In the genomic region with DNA sequence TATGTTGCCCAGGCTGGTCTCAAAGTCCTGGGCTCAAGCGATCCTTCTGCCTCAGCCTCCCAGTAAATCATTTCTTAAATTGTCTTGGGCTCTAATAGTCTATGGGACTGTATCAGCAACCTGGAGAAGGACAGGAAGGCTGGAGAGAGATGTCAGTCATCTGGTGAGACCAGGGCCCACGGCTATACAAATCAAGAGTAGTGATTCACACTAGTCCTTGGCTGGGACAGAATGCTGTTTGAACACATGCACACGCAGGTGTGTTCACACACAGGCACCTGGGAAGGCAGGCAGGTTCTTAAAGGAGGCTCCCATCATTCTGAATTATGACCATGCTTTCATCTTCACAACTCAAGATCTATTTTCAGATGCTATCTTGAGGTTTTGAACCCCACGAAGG, we compare ENCODE assay signal across 27 cellular contexts. TPM values are rescaled to one million over a fixed set of nuclear protein-coding genes. Genes with fewer than 3 reads are reported as not detected.
A peak's percentile ranks its signal among the peaks of the same experiment; 100 is the strongest.
DNase-seq lines count a peak whose midpoint lies in the region; ATAC-seq, FAIRE-seq and TF ChIP-seq lines count a peak whose summit lies in the region.
"Had no signal": no experiment of that assay in that cellular context is flagged by ENCODE, and none has a peak within 500 bp of the region (broad histone marks: within the 10 kb centered on the region; RNA-seq: fewer than 3 reads in every experiment).

No MANE protein-coding gene starts in this region.

- TF ChIP-seq RAD21 in HCT116 (IDR thresholded peaks at IDR 0.05; ENCODE audit: low read depth): no peak

- ATAC-seq in HCT116 (no peak), pancreas (peak; percentile 60 to 76 (median 66)), HG02884 (IDR thresholded peaks at IDR 0.05; ENCODE audit: unreplicated experiment) (no peak), HG03520 (IDR thresholded peaks at IDR 0.05; ENCODE audit: unreplicated experiment) (no peak), psoas muscle (no peak)
- ATAC-seq: activated CD4-positive, alpha-beta T cell treated with anti-CD3 and anti-CD28 coated beads for 36 hours; K562; right cardiac atrium had no signal

- H3K79me2 ChIP-seq in ACC112 (ENCODE audit: control insufficient read depth, insufficient read depth, low read length, unreplicated experiment) (no peaks in the 10 kb centered on the region), HCT116 (ENCODE audit: insufficient read depth, low read length) (peaks cover 16% of the 10 kb centered on the region)

- CTCF ChIA-PET in HCT116 (lab: Charles Lee): interaction anchor here (1.4 kb wide), 1 partner anchor 13 kb away, joined by 6 read pairs; no protein-coding TSS in a partner anchor

- H3K9me2 ChIP-seq in HCT116 (ENCODE audit: insufficient read depth): no peaks in the 10 kb centered on the region

- TF ChIP-seq POLR2A in HCT116 (IDR thresholded peaks at IDR 0.05; ENCODE audit: borderline replicate concordance, extremely low read depth, insufficient read depth, insufficient read length): no peak

- H3K4me3 ChIP-seq in ACC112 (ENCODE audit: low read depth, low read length) (no peak overlapping the region), HCT116 (replicated peaks in 1 of 2; ENCODE audit: low read depth in 1 of 2, low read length in 2 of 2) (no peak overlapping the region), bronchial epithelial cell (ENCODE audit: low read depth, low read length) (no peak overlapping the region), pancreas (no peak overlapping the region), psoas muscle (no peak overlapping the region)
- H3K4me3 ChIP-seq: dorsolateral prefrontal cortex, K562, Peyer's patch, tibial nerve had no signal

- 48% methylated on average over 4 of the region's 4 CpGs for WGBS in pancreas, 2 donors
- 86 to 89% (median 89%) methylated on average over 4 of the region's 4 CpGs for WGBS in psoas muscle, 3 donors

- peaks cover 34% of the 10 kb centered on the region for H3K36me3 ChIP-seq in ACC112 (ENCODE audit: insufficient read depth, low read length)
- H3K36me3 ChIP-seq in HCT116 (ENCODE audit: control insufficient read depth in 1 of 2, insufficient read depth in 2 of 2, low read length in 2 of 2): peaks cover 25 to 43% of the 10 kb centered on the region in 2 experiments; a peak in 3 of 4 replicates
- peaks cover 6% of the 10 kb centered on the region for H3K36me3 ChIP-seq in bronchial epithelial cell (ENCODE audit: control insufficient read depth, insufficient read depth, low read length)
- no peaks in the 10 kb centered on the region for H3K36me3 ChIP-seq in pancreas
- H3K36me3 ChIP-seq in psoas muscle (ENCODE audit: insufficient read depth in 1 of 2, low read depth in 1 of 2): peaks cover 0 to 91% of the 10 kb centered on the region in 2 donors

- 0 out of 2 replicates have a peak overlapping the region, but pooled peaks have one; percentile 31 for H3K9ac ChIP-seq in HCT116 (ENCODE audit: low read length)

- RAD21 ChIA-PET in HCT116 (lab: Charles Lee; ENCODE audit: low non-redundant PET in 1 of 2, low total read pairs in 2 of 2, uncharacterized antibody in 2 of 2, unreplicated experiment in 2 of 2): no interaction called here

- POLR2A ChIA-PET in HCT116 (lab: Charles Lee): interaction anchor here (0.9 to 2.0 kb wide), 3 partner anchors 10 to 14 kb away, joined by 3 to 6 read pairs (median 3); a partner anchor contains a TSS

- H3K4me1 ChIP-seq in ACC112 (ENCODE audit: control insufficient read depth, insufficient read depth, low read length, unreplicated experiment) (peaks cover 26% of the 10 kb centered on the region), HCT116 (ENCODE audit: control insufficient read depth in 1 of 2, insufficient read depth in 2 of 2, low read length in 2 of 2) (peaks cover 37 to 43% of the 10 kb centered on the region in 2 experiments), pancreas (peaks cover 11 to 31% (median 11%) of the 10 kb centered on the region in 3 donors), psoas muscle (no peaks in the 10 kb centered on the region)
- H3K4me1 ChIP-seq: Caco-2, Peyer's patch had no signal

- no TSS peak for BruUV-seq in HCT116 (replicated peaks; lab: Mats Ljungman, UMichigan)

- H2AFZ ChIP-seq in ACC112 (ENCODE audit: low read length, unreplicated experiment) (no peak overlapping the region), HCT116 (ENCODE audit: low read depth, low read length, poor library complexity, severe bottlenecking) (no peak overlapping the region)

- peak overlapping the region; percentile 82 for H3K4me2 ChIP-seq in HCT116 (ENCODE audit: low read length)

- H4K20me1 ChIP-seq in HCT116 (ENCODE audit: insufficient read depth): no peaks in the 10 kb centered on the region

- intact Hi-C loops in HCT116 (cut with micrococcal nuclease) (no loop called here), pancreas (cut with DNase I) (no loop called here), psoas muscle (cut with DNase I) (no loop called here)

- no peak for TF ChIP-seq CTCF in HCT116 (IDR thresholded peaks at IDR 0.05 in 2 of 3, conservative IDR thresholded peaks at IDR 0.05 in 1 of 3; ENCODE audit: borderline replicate concordance in 1 of 3, insufficient read depth in 1 of 3, low read depth in 2 of 3, low read length in 2 of 3)
- no peak for TF ChIP-seq CTCF in bronchial epithelial cell (IDR thresholded peaks at IDR 0.05; ENCODE audit: insufficient read depth, low read length, severe bottlenecking)
- TF ChIP-seq CTCF in pancreas (IDR thresholded peaks at IDR 0.05): no peak
- no peak for TF ChIP-seq CTCF in psoas muscle (IDR thresholded peaks at IDR 0.05)

- H3K27ac ChIP-seq in ACC112 (ENCODE audit: low read depth, low read length): peak overlapping the region; percentile 50
- peak overlapping the region; percentile 60 for H3K27ac ChIP-seq in HCT116 (ENCODE audit: low read depth, low read length)
- peak overlapping the region in 1 of 4 donors; percentile 4 for H3K27ac ChIP-seq in pancreas
- no peak overlapping the region for H3K27ac ChIP-seq in psoas muscle
- H3K27ac ChIP-seq: brain microvascular endothelial cell, Peyer's patch had no signal

- no peaks in the 10 kb centered on the region for H3K9me3 ChIP-seq in HCT116 (ENCODE audit: control insufficient read depth in 1 of 2, insufficient read depth in 1 of 2, low read depth in 1 of 2, low read length in 2 of 2)
- H3K9me3 ChIP-seq in pancreas: no peaks in the 10 kb centered on the region
- no peaks in the 10 kb centered on the region for H3K9me3 ChIP-seq in psoas muscle
- H3K9me3 ChIP-seq: Caco-2, Peyer's patch, tibial nerve had no signal

- FAIRE-seq in bronchial epithelial cell (lab: Jason Lieb, UNC) (no peak), pancreas (lab: Jason Lieb, UNC) (no peak)
- FAIRE-seq: K562 had no signal

- H3K27me3 ChIP-seq in ACC112 (ENCODE audit: insufficient read depth, low read length): no peaks in the 10 kb centered on the region
- H3K27me3 ChIP-seq in HCT116 (ENCODE audit: insufficient read depth, low read length): no peaks in the 10 kb centered on the region
- no peaks in the 10 kb centered on the region for H3K27me3 ChIP-seq in bronchial epithelial cell (ENCODE audit: control insufficient read depth, insufficient read depth, low read length)
- H3K27me3 ChIP-seq in pancreas: no peaks in the 10 kb centered on the region
- H3K27me3 ChIP-seq in psoas muscle (ENCODE audit: insufficient read depth in 3 of 3, low read length in 2 of 3): no peaks in the 10 kb centered on the region
- H3K27me3 ChIP-seq: brain microvascular endothelial cell, dorsolateral prefrontal cortex, Peyer's patch, tibial nerve had no signal

- DNase-seq in HCT116 (ENCODE audit: low read depth, low spot score) (no peak), bronchial epithelial cell (ENCODE audit: low read depth) (peak; percentile 68), pancreas (peak in 2 of 6 donors; percentile 54 to 66), psoas muscle (no peak)
- DNase-seq: activated CD4-positive, alpha-beta T cell treated with anti-CD3 and anti-CD28 coated beads for 36 hours; activated gamma-delta T cell treated with Interleukin-2 at 50 U/mL for 16 hours; activated T-cell treated with anti-CD3 and anti-CD28 coated beads, Interleukin-2, amount 50 U/mL, for 24 hours; brain microvascular endothelial cell; Caco-2; DMS79 treated with DMSO at 0.1 percent for 48 hours; dorsolateral prefrontal cortex; GF-D8; hippocampal formation; left colon; NCI-H1092; NCI-H1694 treated with DMSO at 0.1 percent for 48 hours; NCI-H446 treated with DMSO at 0.1 percent for 48 hours; NCI-H774; nephron progenitor cell; Peyer's patch; right cardiac atrium; stimulated activated CD8-positive, alpha-beta memory T cell treated with anti-CD3 and anti-CD28 coated beads, Interleukin-4, amount 100 ng/mL, for 48 hours had no signal

TF ChIP-seq in HCT116, 20 proteins besides CTCF, POLR2A, EP300 and RAD21 (continues in another document):
- TF ChIP-seq ZFX (IDR thresholded peaks at IDR 0.05) (no peak), SRF (IDR thresholded peaks at IDR 0.05; ENCODE audit: low read depth) (no peak), YY1 (IDR thresholded peaks at IDR 0.05; ENCODE audit: extremely low read depth, insufficient replicate concordance, low read depth, low read length) (no peak)
- TF ChIP-seq, protein P1, sequence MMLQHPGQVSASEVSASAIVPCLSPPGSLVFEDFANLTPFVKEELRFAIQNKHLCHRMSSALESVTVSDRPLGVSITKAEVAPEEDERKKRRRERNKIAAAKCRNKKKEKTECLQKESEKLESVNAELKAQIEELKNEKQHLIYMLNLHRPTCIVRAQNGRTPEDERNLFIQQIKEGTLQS (IDR thresholded peaks at IDR 0.05): no peak

RNA-seq across cellular contexts. Expression of a gene that starts 14.1 kb away (rescaled TPM):
- total RNA-seq in HCT116 (2021; ENCODE audit: unreplicated experiment) (519 TPM), bronchial epithelial cell (93.2 and 107 TPM in 2 replicates), pancreas (1 to 10 TPM; 1.2 to 6.0 (median 4.9) TPM), psoas muscle (100 to 1,000 TPM in 1 of 4 donors, 10 to 100 TPM in 3; 29.2 to 186 (median 53.9) TPM)
- 323 and 330 TPM in 2 replicates for polyA plus RNA-seq in HCT116 (2012)
- polyA plus RNA-seq in pancreas (1 to 10 TPM; 3.8 to 7.3 TPM), psoas muscle (10 to 100 TPM; 12.1 to 47.1 (median 17.1) TPM)

RNA-seq across cellular contexts. Expression of a gene that starts 42.4 kb away (rescaled TPM):
- total RNA-seq in HCT116 (2021; ENCODE audit: unreplicated experiment) (172 TPM), bronchial epithelial cell (22.1 and 24.7 TPM in 2 replicates), pancreas (100 to 1,000 TPM in 2 of 6 donors, 10 to 100 TPM in 4; 34.8 to 123 (median 64.7) TPM), psoas muscle (10 to 100 TPM; 29.3 to 53.5 (median 43.0) TPM)
- 213 and 237 TPM in 2 replicates for polyA plus RNA-seq in HCT116 (2012)
- polyA plus RNA-seq in pancreas (10 to 100 TPM; 33.4 to 35.8 TPM), psoas muscle (10 to 100 TPM; 33.0 to 60.6 (median 36.5) TPM)

RNA-seq across cellular contexts. Expression of a gene that starts 49.9 kb away (rescaled TPM):
- total RNA-seq in HCT116 (2021; ENCODE audit: unreplicated experiment) (44.2 TPM), bronchial epithelial cell (15.0 and 18.4 TPM in 2 replicates), pancreas (10 to 100 TPM; 33.9 to 50.4 (median 35.4) TPM), psoas muscle (10 to 100 TPM; 18.6 to 26.0 (median 20.5) TPM)
- polyA plus RNA-seq in HCT116 (2012): 20.3 and 21.9 TPM in 2 replicates
- polyA plus RNA-seq in pancreas (10 to 100 TPM; 27.4 to 35.5 TPM), psoas muscle (10 to 100 TPM; 12.2 to 19.0 (median 18.4) TPM)

Comparison
In these comparisons a context has a peak if more than half of its experiments do, and no peak if none do; other contexts are left out.
1. ATAC-seq: peak in pancreas (4 of 4); none in HCT116 (single experiment), HG02884 (single experiment), HG03520 (single experiment) and psoas muscle (0 of 4).
2. RNA of a gene that starts 14.1 kb away (total RNA-seq): 519 TPM in HCT116 (single experiment), 93.2 to 107 TPM in bronchial epithelial cell and 29.2 to 186 TPM in psoas muscle; 1.2 to 6.0 TPM in pancreas; every median in the first group is over 4 times any median in the second.